In genomic region chr17:78272914-78273258, GRCh38 we compare ENCODE assay signal across 15 cellular contexts. TPM values are rescaled to one million over a fixed set of nuclear protein-coding genes. Genes with fewer than 3 reads are reported as not detected.
DNase-seq lines count a peak whose midpoint lies in the region; ATAC-seq and TF ChIP-seq lines count a peak whose summit lies in the region.
"Had no signal": no experiment of that assay in that cellular context is flagged by ENCODE, and none has a peak within 500 bp of the region (broad histone marks: within the 10 kb centered on the region; RNA-seq: fewer than 3 reads in every experiment).

No MANE protein-coding gene starts in this region.

- no peaks in the 10 kb centered on the region for H3K9me2 ChIP-seq in hepatocyte (replicated peaks; ENCODE audit: insufficient read depth)

- H3K36me3 ChIP-seq in OCI-LY3 (replicated peaks; ENCODE audit: low read depth, low read length) (no peaks in the 10 kb centered on the region), hepatocyte (replicated peaks; ENCODE audit: insufficient read depth, low read depth) (no peaks in the 10 kb centered on the region), skeletal muscle satellite cell (ENCODE audit: insufficient read depth, low read length) (no peaks in the 10 kb centered on the region)
- H3K36me3 ChIP-seq: tibial nerve had no signal

- H2AFZ ChIP-seq in OCI-LY3 (ENCODE audit: low read depth, low read length) (peak overlapping the region; percentile 70; the same call in 1 of the 2 replicates), hepatocyte (no peak overlapping the region)
- H2AFZ ChIP-seq: GM23248 had no signal

- H3K9ac ChIP-seq in OCI-LY3 (ENCODE audit: low read length), result no peak overlapping the region
- H3K9ac ChIP-seq in skeletal muscle satellite cell (ENCODE audit: low read depth, low read length), result no peak overlapping the region
- H3K9ac ChIP-seq: GM23248 had no signal

- intact Hi-C loops in activated CD4-positive, alpha-beta T cell treated with anti-CD3 and anti-CD28 coated beads for 36 hours (cut with DNase I, micrococcal nuclease), result no loop called here

- H3K27ac ChIP-seq in OCI-LY3 (ENCODE audit: low read length) (no peak overlapping the region), hepatocyte (peak overlapping the region; percentile 76)
- H3K27ac ChIP-seq: GM23248, tibial nerve had no signal

- H3K36me3 Mint-ChIP-seq in activated CD4-positive, alpha-beta T cell treated with anti-CD3 and anti-CD28 coated beads for 36 hours (ENCODE audit: low read depth), result no peaks in the 10 kb centered on the region

- H3K4me1 Mint-ChIP-seq in activated CD4-positive, alpha-beta T cell treated with anti-CD3 and anti-CD28 coated beads for 36 hours, result peaks cover 38% of the 10 kb centered on the region
- peaks cover 40% of the 10 kb centered on the region for H3K4me1 Mint-ChIP-seq in stimulated activated naive CD8-positive, alpha-beta T cell treated with anti-CD3 and anti-CD28 coated beads, Interleukin-15, amount 100 ng/mL, for 72 hours

- no peak for DNase-seq in activated CD4-positive, alpha-beta T cell treated with anti-CD3 and anti-CD28 coated beads for 36 hours
- DNase-seq in activated CD4-positive, alpha-beta T cell treated with anti-CD3 and anti-CD28 coated beads for 48 hours, result no peak
- no peak for DNase-seq in hepatocyte (ENCODE audit: low spot score)
- DNase-seq in stimulated activated naive CD8-positive, alpha-beta T cell treated with anti-CD3 and anti-CD28 coated beads, Interleukin-15, amount 100 ng/mL, for 72 hours, result no peak
- no peak for DNase-seq in ecto neural progenitor cell (ENCODE audit: low spot score)
- DNase-seq: foreskin melanocyte, GM23248, NCI-H1092 treated with DMSO at 0.1 percent for 48 hours had no signal

- H3K27ac Mint-ChIP-seq in activated CD4-positive, alpha-beta T cell treated with anti-CD3 and anti-CD28 coated beads for 36 hours, result peak overlapping the region; percentile 31
- H3K27ac Mint-ChIP-seq in stimulated activated naive CD8-positive, alpha-beta T cell treated with anti-CD3 and anti-CD28 coated beads, Interleukin-15, amount 100 ng/mL, for 72 hours, result peak overlapping the region in 1 of 2 donors; percentile 42

- H3K9me3 Mint-ChIP-seq in activated CD4-positive, alpha-beta T cell treated with anti-CD3 and anti-CD28 coated beads for 36 hours (ENCODE audit: low read depth), result no peaks in the 10 kb centered on the region
- H3K9me3 Mint-ChIP-seq in stimulated activated naive CD8-positive, alpha-beta T cell treated with anti-CD3 and anti-CD28 coated beads, Interleukin-15, amount 100 ng/mL, for 72 hours, result no peaks in the 10 kb centered on the region

- peak overlapping the region; percentile 66 for H3K4me3 ChIP-seq in OCI-LY3 (ENCODE audit: low read length)
- no peak overlapping the region for H3K4me3 ChIP-seq in hepatocyte
- H3K4me3 ChIP-seq in skeletal muscle satellite cell (ENCODE audit: low read length), result no peak overlapping the region
- H3K4me3 ChIP-seq: GM23248, smooth muscle cell, tibial nerve had no signal

- H3K4me2 ChIP-seq in OCI-LY3 (ENCODE audit: low read length) (peak overlapping the region; percentile 92), hepatocyte (peak overlapping the region; percentile 55), skeletal muscle satellite cell (ENCODE audit: low read length) (peak overlapping the region; percentile 25)

- H3K79me2 ChIP-seq in OCI-LY3 (ENCODE audit: low read length), result no peaks in the 10 kb centered on the region
- H3K79me2 ChIP-seq in hepatocyte, result no peaks in the 10 kb centered on the region

- no peaks in the 10 kb centered on the region for H3K27me3 Mint-ChIP-seq in activated CD4-positive, alpha-beta T cell treated with anti-CD3 and anti-CD28 coated beads for 36 hours
- peaks cover 18% of the 10 kb centered on the region for H3K27me3 Mint-ChIP-seq in stimulated activated naive CD8-positive, alpha-beta T cell treated with anti-CD3 and anti-CD28 coated beads, Interleukin-15, amount 100 ng/mL, for 72 hours

- no peaks in the 10 kb centered on the region; the same call in 1 of the 2 replicates for H3K9me3 ChIP-seq in OCI-LY3 (ENCODE audit: insufficient read depth, low read length)
- no peaks in the 10 kb centered on the region for H3K9me3 ChIP-seq in hepatocyte (ENCODE audit: low read depth)
- peaks cover 3% of the 10 kb centered on the region for H3K9me3 ChIP-seq in skeletal muscle satellite cell (replicated peaks; ENCODE audit: low read length)
- H3K9me3 ChIP-seq: tibial nerve had no signal

- no peaks in the 10 kb centered on the region for H4K20me1 ChIP-seq in OCI-LY3 (ENCODE audit: insufficient read depth, low read length)
- H4K20me1 ChIP-seq in hepatocyte (ENCODE audit: insufficient read depth, poor library complexity, severe bottlenecking), result no peaks in the 10 kb centered on the region

- POLR2A ChIA-PET in activated CD4-positive, alpha-beta T cell treated with anti-CD3 and anti-CD28 coated beads for 36 hours (lab: Charles Lee), result no interaction called here

- H3K27me3 ChIP-seq in OCI-LY3 (ENCODE audit: low read depth, low read length), result peaks cover 75% of the 10 kb centered on the region
- no peaks in the 10 kb centered on the region for H3K27me3 ChIP-seq in hepatocyte
- peaks cover 67% of the 10 kb centered on the region for H3K27me3 ChIP-seq in skeletal muscle satellite cell (ENCODE audit: control insufficient read depth, insufficient read depth, low read length)

- WGBS in hepatocyte (ENCODE audit: low lambda C conversion rate, missing lambda C conversion rate), result 48% methylated on average over 7 of the region's 7 CpGs

- ATAC-seq in activated CD4-positive, alpha-beta T cell treated with anti-CD3 and anti-CD28 coated beads for 36 hours, result no peak
- ATAC-seq in stimulated activated naive CD8-positive, alpha-beta T cell treated with anti-CD3 and anti-CD28 coated beads, Interleukin-15, amount 100 ng/mL, for 72 hours, result no peak
- ATAC-seq in HG03175 (IDR thresholded peaks at IDR 0.05; ENCODE audit: unreplicated experiment), result no peak

- H3K4me3 Mint-ChIP-seq in activated CD4-positive, alpha-beta T cell treated with anti-CD3 and anti-CD28 coated beads for 36 hours, result no peak overlapping the region
- H3K4me3 Mint-ChIP-seq in stimulated activated naive CD8-positive, alpha-beta T cell treated with anti-CD3 and anti-CD28 coated beads, Interleukin-15, amount 100 ng/mL, for 72 hours, result no peak overlapping the region

- peaks cover 34% of the 10 kb centered on the region for H3K4me1 ChIP-seq in OCI-LY3 (ENCODE audit: low read length)
- peaks cover 47% of the 10 kb centered on the region for H3K4me1 ChIP-seq in hepatocyte (ENCODE audit: insufficient read depth)
- H3K4me1 ChIP-seq in skeletal muscle satellite cell (ENCODE audit: control insufficient read depth, insufficient read depth, low read length), result no peaks in the 10 kb centered on the region

- TF ChIP-seq CTCF in OCI-LY3 (IDR thresholded peaks at IDR 0.05; ENCODE audit: low read depth, low read length) (no peak), hepatocyte (IDR thresholded peaks at IDR 0.05; ENCODE audit: poor library complexity) (no peak)

- CTCF ChIA-PET in activated CD4-positive, alpha-beta T cell treated with anti-CD3 and anti-CD28 coated beads for 36 hours (lab: Charles Lee), result interaction anchor here (0.6 to 3.0 kb wide), 4 partner anchors 16 to 183 kb away, joined by 4 to 16 read pairs (median 6); no protein-coding TSS in a partner anchor

RNA-seq across cellular contexts. Expression of gene TMEM235, which starts 41.5 kb away (rescaled TPM):
- not detected for total RNA-seq in activated CD4-positive, alpha-beta T cell treated with anti-CD3 and anti-CD28 coated beads for 36 hours
- 0.27 TPM in 1 of 2 replicates, not detected in the other for total RNA-seq in hepatocyte
- polyA plus RNA-seq in hepatocyte, result 0.21 and 0.30 TPM in 2 replicates
- total RNA-seq in skeletal muscle satellite cell (2012; rRNA removed), result not detected in 2 replicates
- total RNA-seq: A673, Daoy, GM23248, smooth muscle cell, tibial nerve had no signal
- polyA plus RNA-seq: GM23248, smooth muscle cell had no signal

RNA-seq across cellular contexts. Expression of gene BIRC5, which starts 58.8 kb away (rescaled TPM):
- 100 to 1,000 TPM; 100 to 107 TPM for total RNA-seq in activated CD4-positive, alpha-beta T cell treated with anti-CD3 and anti-CD28 coated beads for 36 hours
- 12.0 and 14.6 TPM in 2 replicates for total RNA-seq in hepatocyte
- 12.4 and 18.0 TPM in 2 replicates for polyA plus RNA-seq in hepatocyte
- total RNA-seq in skeletal muscle satellite cell (2012; rRNA removed), result 27.1 and 41.9 TPM in 2 replicates

Comparison
In these comparisons a context has a peak if more than half of its experiments do, and no peak if none do; other contexts are left out.
1. H3K4me2 ChIP-seq: peak in every context shown above with its lines; median percentile 92 in OCI-LY3; 55 in hepatocyte; 25 in skeletal muscle satellite cell.